Comparison of ENCODE assay signal across 8 cellular contexts in the genomic region with DNA sequence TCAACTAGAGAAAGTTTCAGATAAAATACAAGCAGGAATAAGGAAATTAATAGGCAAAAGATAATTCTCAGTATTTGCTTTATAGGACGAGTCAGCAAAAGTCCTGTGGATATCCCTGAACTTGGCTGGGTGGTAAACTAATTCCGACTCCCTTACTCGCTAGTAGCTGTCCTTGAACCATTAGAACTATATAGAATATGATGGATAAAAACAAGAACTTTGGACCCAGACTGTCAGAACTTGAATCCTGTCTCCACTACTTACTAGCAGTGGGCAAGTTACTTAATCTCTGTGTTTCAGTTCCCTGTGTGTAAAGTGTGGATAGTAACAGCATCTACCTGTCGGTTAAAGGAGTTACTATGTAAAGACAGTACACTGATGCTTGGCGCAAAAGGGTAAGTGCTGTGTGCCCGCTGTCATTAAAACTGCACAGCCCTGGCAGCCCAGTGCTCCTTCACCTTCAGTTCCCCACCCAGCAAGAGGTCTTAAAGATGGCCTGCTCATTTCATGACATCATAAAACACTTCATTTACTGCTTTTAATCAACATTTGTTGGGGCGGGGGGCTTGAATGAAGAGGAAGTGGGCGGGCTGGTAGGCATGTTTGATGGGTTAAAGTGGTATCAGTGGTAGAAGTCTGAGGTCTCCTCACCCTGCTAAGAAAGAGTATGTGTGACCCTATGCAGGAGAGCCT. TPM values are rescaled to one million over a fixed set of nuclear protein-coding genes. Genes with fewer than 3 reads are reported as not detected.
DNase-seq lines count a peak whose midpoint lies in the region; ATAC-seq and TF ChIP-seq lines count a peak whose summit lies in the region.

No MANE protein-coding gene starts in this region.

- no peak overlapping the region for H3K9ac ChIP-seq in H9 (ENCODE audit: extremely low read depth, insufficient read length, low read length)

- no peaks in the 10 kb centered on the region for H3K9me3 ChIP-seq in H9 (ENCODE audit: control insufficient read depth, low read depth, low read length)
- H3K9me3 ChIP-seq in sigmoid colon = no peaks in the 10 kb centered on the region

- no peak overlapping the region for H2BK15ac ChIP-seq in H9 (ENCODE audit: low read depth, low read length)

- peaks cover 7% of the 10 kb centered on the region for H3K23me2 ChIP-seq in H9 (ENCODE audit: insufficient read length, low read depth, low read length, poor library complexity, severe bottlenecking)

- WGBS in H9 (ENCODE audit: extremely low coverage, insufficient read length, low lambda C conversion rate) = no CpG with 5 or more reads among the region's 8 CpGs
- 21 to 58% methylated on average over 8 of the region's 8 CpGs for WGBS in sigmoid colon, 2 donors

- H3K4me3 Mint-ChIP-seq in H9 = peak overlapping the region; percentile 83 to 91; a peak in 4 of 5 replicates

- no peak for ATAC-seq in HG02610 (IDR thresholded peaks at IDR 0.05; ENCODE audit: unreplicated experiment)

- H3K4me1 ChIP-seq in H9 (ENCODE audit: insufficient read depth, low read length) (peaks cover 7% of the 10 kb centered on the region), sigmoid colon (peaks cover 0 to 73% (median 63%) of the 10 kb centered on the region in 4 donors)

- no peak overlapping the region for H4K91ac ChIP-seq in H9 (ENCODE audit: insufficient read length, low read depth, low read length)

- H4K8ac ChIP-seq in H9 (replicated peaks; ENCODE audit: insufficient read length, low read depth, low read length) = no peak overlapping the region

- no peak overlapping the region for H2BK120ac ChIP-seq in H9 (ENCODE audit: low read depth, low read length, poor library complexity, severe bottlenecking)

- TF ChIP-seq EP300 in sigmoid colon (IDR thresholded peaks at IDR 0.05) = no peak

- H3K23ac ChIP-seq in H9 (ENCODE audit: insufficient read length, low read depth, low read length) = no peak overlapping the region

- H2BK5ac ChIP-seq in H9 (ENCODE audit: insufficient read length, low read length) = no peak overlapping the region

- H3K4me3 ChIP-seq in WI38 (ENCODE audit: low read depth, low read length) (peak overlapping the region; percentile 97), foreskin fibroblast (ENCODE audit: low read depth in 1 of 2, low read length in 2 of 2) (peak overlapping the region; percentile 75 to 83), sigmoid colon (peak overlapping the region; percentile 78 to 90 (median 87))

- peaks cover 78 to 81% of the 10 kb centered on the region in 2 experiments for H3K4me1 Mint-ChIP-seq in H9

- peak overlapping the region in 1 of 3 experiments; percentile 55; a peak in 1 of 7 replicates for H3K27ac Mint-ChIP-seq in H9

- H3K27me3 Mint-ChIP-seq in H9 (ENCODE audit: low read depth) = peaks cover 1% of the 10 kb centered on the region; the same call in 1 of the 2 replicates

- no peak for DNase-seq in H9
- DNase-seq in foreskin fibroblast = peak in 1 of 2 donors; percentile 15
- DNase-seq in sigmoid colon = no peak
- no peak for DNase-seq in H4 (ENCODE audit: low spot score)
- DNase-seq in mesenteric fat pad (ENCODE audit: low spot score) = no peak
- DNase-seq in NCI-H2107 (lab: John Stamatoyannopoulos, UW) = no peak

- H3K27ac ChIP-seq in H9 (ENCODE audit: insufficient read length, low read depth, low read length) (no peak overlapping the region), sigmoid colon (peak overlapping the region; percentile 97 to 99 (median 98))

- peak overlapping the region; percentile 87 for H3K4me2 ChIP-seq in H9 (ENCODE audit: insufficient read depth, insufficient read length, low read length)

- no peak overlapping the region for H2BK20ac ChIP-seq in H9 (ENCODE audit: low read depth, low read length, poor library complexity, severe bottlenecking)

- H3K4ac ChIP-seq in H9 (ENCODE audit: low read depth, low read length) = no peak overlapping the region

- no peak overlapping the region for H4K5ac ChIP-seq in H9 (ENCODE audit: insufficient read length, low read depth, low read length)

- no peak overlapping the region for H2AK5ac ChIP-seq in H9 (ENCODE audit: insufficient read length, low read length)

- no peak overlapping the region for H2BK12ac ChIP-seq in H9 (ENCODE audit: insufficient read length, low read depth, low read length)

- no peak overlapping the region for H3T11ph ChIP-seq in H9 (ENCODE audit: low read length)

- H3K79me2 ChIP-seq in H9 (ENCODE audit: insufficient read depth, low read length) = peaks cover 6% of the 10 kb centered on the region; the same call in 1 of the 2 replicates

- H3K9me3 Mint-ChIP-seq in H9 = no peaks in the 10 kb centered on the region

- no peak overlapping the region for H3K14ac ChIP-seq in H9 (ENCODE audit: insufficient read depth, low read length)

- TF ChIP-seq CTCF in H9 (conservative IDR thresholded peaks at IDR 0.05) (no peak), WI38 (IDR thresholded peaks at IDR 0.05; ENCODE audit: low read depth, low read length) (no peak), foreskin fibroblast (IDR thresholded peaks at IDR 0.05; ENCODE audit: low read depth, low read length) (no peak), sigmoid colon (IDR thresholded peaks at IDR 0.05) (no peak)

- no peak for TF ChIP-seq POLR2A in sigmoid colon (IDR thresholded peaks at IDR 0.05)

- no peaks in the 10 kb centered on the region for H3K27me3 ChIP-seq in H9 (ENCODE audit: insufficient read depth, low read length)
- H3K27me3 ChIP-seq in sigmoid colon = no peaks in the 10 kb centered on the region

- H3K79me1 ChIP-seq in H9 (ENCODE audit: insufficient read depth, low read depth, low read length, poor library complexity, severe bottlenecking) = no peaks in the 10 kb centered on the region

- H2AFZ ChIP-seq in H9 (ENCODE audit: low read length) = no peak overlapping the region

- no peak overlapping the region for H3K56ac ChIP-seq in H9 (ENCODE audit: insufficient read length, low read depth, low read length)

- peaks cover 5 to 41% (median 8%) of the 10 kb centered on the region in 4 donors for H3K36me3 ChIP-seq in sigmoid colon

- H4K20me1 ChIP-seq in H9 (ENCODE audit: control insufficient read depth, insufficient read depth, insufficient read length) = no peaks in the 10 kb centered on the region

- intact Hi-C loops in sigmoid colon (cut with DNase I) = loop anchor here (10.0 kb wide), 1 partner anchor 555 kb away; no protein-coding TSS in a partner anchor

- H3K18ac ChIP-seq in H9 (ENCODE audit: insufficient read length, low read depth, low read length) = no peak overlapping the region

- H3K36me3 Mint-ChIP-seq in H9 (ENCODE audit: insufficient read depth in 1 of 3, low read depth in 3 of 3) = peaks cover 18 to 90% (median 73%) of the 10 kb centered on the region in 3 experiments

RNA-seq across cellular contexts. Expression of a gene that starts 7.3 kb away (rescaled TPM):
- total RNA-seq in H9 (2021) (731 and 748 TPM in 2 replicates), sigmoid colon (1,000 to 10,000 TPM; 2,634 to 4,179 (median 3,850) TPM), mesenteric fat pad (154 TPM)
- polyA plus RNA-seq in sigmoid colon = 100 to 1,000 TPM; 438 to 950 (median 563) TPM
- total RNA-seq in H4 (2014; rRNA removed; shearing (Covaris generic)) = 375 and 436 TPM in 2 replicates
